Comparison of ENCODE assay signal across 15 cellular contexts in genomic region chr19:1175020-1175419, GRCh38. TPM values are rescaled to one million over a fixed set of nuclear protein-coding genes. Genes with fewer than 3 reads are reported as not detected.
DNase-seq lines count a peak whose midpoint lies in the region; ATAC-seq and TF ChIP-seq lines count a peak whose summit lies in the region.
"Had no signal": no experiment of that assay in that cellular context is flagged by ENCODE, and none has a peak within 500 bp of the region (broad histone marks: within the 10 kb centered on the region; RNA-seq: fewer than 3 reads in every experiment).

No MANE protein-coding gene starts in this region.

- peak overlapping the region; percentile 9 for H3K27ac Mint-ChIP-seq in activated naive CD8-positive, alpha-beta T cell
- H3K27ac Mint-ChIP-seq in nephron = peak overlapping the region; percentile 50 to 66 (median 58)

- TF ChIP-seq CTCF in nephron (IDR thresholded peaks at IDR 0.05; ENCODE audit: unreplicated experiment in 3 of 3) = no peak

- no peak overlapping the region for H3K4me3 ChIP-seq in BLaER1 treated with 17β-estradiol and CSF1 and Interleukin-3, amounts not matched to agents 10 nM and 100 nM
- no peak overlapping the region for H3K4me3 ChIP-seq in H7 (ENCODE audit: insufficient read depth, low read depth, low read length)

- H3K4me3 Mint-ChIP-seq in activated naive CD8-positive, alpha-beta T cell = peak overlapping the region; percentile 68
- peak overlapping the region; percentile 87 to 92 (median 87) for H3K4me3 Mint-ChIP-seq in nephron

- in situ Hi-C loops in ACHN (cut with HindIII; ENCODE audit: low pct_ligation_motif_present, low pct_unique_long_range_greater_than_20kb, low sequenced_read_pairs) = no loop called here

- peak overlapping the region in 5 of 11 experiments; percentile 35 to 99 (median 92); a peak in 11 of 22 replicates for H3K4me2 ChIP-seq in BLaER1 treated with 17β-estradiol and CSF1 and Interleukin-3, amounts not matched to agents 10 nM and 100 nM

- H3K4me1 Mint-ChIP-seq in activated naive CD8-positive, alpha-beta T cell (ENCODE audit: low read depth) = peaks cover 21% of the 10 kb centered on the region
- peaks cover 23% of the 10 kb centered on the region for H3K4me1 Mint-ChIP-seq in nephron

- ATAC-seq in GM19397 (IDR thresholded peaks at IDR 0.05; ENCODE audit: unreplicated experiment) = no peak

- H3K9me3 ChIP-seq in BLaER1 treated with 17β-estradiol and CSF1 and Interleukin-3, amounts not matched to agents 10 nM and 100 nM (replicated peaks in 1 of 11) = no peaks in the 10 kb centered on the region

- peaks cover 0 to 15% (median 0%) of the 10 kb centered on the region in 11 experiments; a peak in 8 of 22 replicates for H3K36me3 ChIP-seq in BLaER1 treated with 17β-estradiol and CSF1 and Interleukin-3, amounts not matched to agents 10 nM and 100 nM
- H3K36me3 ChIP-seq in H7 (replicated peaks; ENCODE audit: control insufficient read depth, insufficient read depth, low read length) = no peaks in the 10 kb centered on the region; the same call in 1 of the 2 replicates

- peaks cover 54 to 89% (median 87%) of the 10 kb centered on the region in 10 experiments for H3K4me1 ChIP-seq in BLaER1 treated with 17β-estradiol and CSF1 and Interleukin-3, amounts not matched to agents 10 nM and 100 nM

- no peaks in the 10 kb centered on the region for H3K27me3 Mint-ChIP-seq in activated naive CD8-positive, alpha-beta T cell
- H3K27me3 Mint-ChIP-seq in nephron (ENCODE audit: low read depth) = peaks cover 3% of the 10 kb centered on the region

- H3K9me3 Mint-ChIP-seq in activated naive CD8-positive, alpha-beta T cell (ENCODE audit: low read depth) = no peaks in the 10 kb centered on the region
- no peaks in the 10 kb centered on the region for H3K9me3 Mint-ChIP-seq in nephron

- peak overlapping the region in 3 of 11 experiments; percentile 18 to 89 (median 36); a peak in 5 of 22 replicates for H3K9ac ChIP-seq in BLaER1 treated with 17β-estradiol and CSF1 and Interleukin-3, amounts not matched to agents 10 nM and 100 nM

- DNase-seq in H7 (peak; percentile 48), NCI-H526 treated with DMSO at 0.1 percent for 48 hours (lab: John Stamatoyannopoulos, UW) (no peak), ACHN (no peak)
- no peak for DNase-seq in stimulated activated CD4-positive, alpha-beta T cell treated with anti-CD3 and anti-CD28 coated beads, Interleukin-4, amount 100 ng/mL, for 24 hours
- DNase-seq: activated gamma-delta T cell; dermis blood vessel endothelial cell; foreskin fibroblast; islet precursor cell; NCI-H2171; stimulated activated CD4-positive, alpha-beta T cell treated with anti-CD3 and anti-CD28 coated beads, Interleukin-12 subunit alpha, Interleukin-12 subunit beta, amount 100 ng/mL, for 4 hours; stimulated activated CD8-positive, alpha-beta memory T cell treated with anti-CD3 and anti-CD28 coated beads, Interleukin-4, amount 100 ng/mL, for 48 hours had no signal

- peak overlapping the region; percentile 16 to 93 (median 84); a peak in 19 of 22 replicates for H3K27ac ChIP-seq in BLaER1 treated with 17β-estradiol and CSF1 and Interleukin-3, amounts not matched to agents 10 nM and 100 nM

- H3K36me3 Mint-ChIP-seq in activated naive CD8-positive, alpha-beta T cell = peaks cover 5% of the 10 kb centered on the region
- H3K36me3 Mint-ChIP-seq in nephron (ENCODE audit: low read depth) = no peaks in the 10 kb centered on the region

- H3K27me3 ChIP-seq in BLaER1 treated with 17β-estradiol and CSF1 and Interleukin-3, amounts not matched to agents 10 nM and 100 nM = no peaks in the 10 kb centered on the region
- no peaks in the 10 kb centered on the region for H3K27me3 ChIP-seq in H7 (ENCODE audit: control insufficient read depth, insufficient read depth, low read length)

- peaks cover 25 to 33% (median 30%) of the 10 kb centered on the region in 11 experiments; a peak in 21 of 22 replicates for H4K20me1 ChIP-seq in BLaER1 treated with 17β-estradiol and CSF1 and Interleukin-3, amounts not matched to agents 10 nM and 100 nM

RNA-seq across cellular contexts. Expression of gene SBNO2, which starts 1.0 kb away (rescaled TPM):
- total RNA-seq in H7 (2014; rRNA removed; shearing (Covaris generic)) = 31.4 and 41.3 TPM in 2 replicates

RNA-seq across cellular contexts. Expression of gene STK11, which starts 30.6 kb away (rescaled TPM):
- total RNA-seq in H7 (2014; rRNA removed; shearing (Covaris generic)) = 96.3 and 99.0 TPM in 2 replicates
